ENCODE assay signal across 17 cellular contexts in genomic region chr13:35697281-35697680, GRCh38.
DNase-seq lines count a peak whose midpoint lies in the region; ATAC-seq, FAIRE-seq and TF ChIP-seq lines count a peak whose summit lies in the region.
"Had no signal": no experiment of that assay in that cellular context is flagged by ENCODE, and none has a peak within 500 bp of the region (broad histone marks: within the 10 kb centered on the region; RNA-seq: fewer than 3 reads in every experiment).

No MANE protein-coding gene starts in this region.

- no peak for TF ChIP-seq POLR2A in H1 (IDR thresholded peaks at IDR 0.05; ENCODE audit: control extremely low read depth in 1 of 2, low read depth in 2 of 2, low read length in 2 of 2)

- peak overlapping the region; percentile 29; the same call in 1 of the 2 replicates for H2BK12ac ChIP-seq in H1 (ENCODE audit: low read depth, low read length)
- H2BK12ac ChIP-seq in neuronal stem cell (ENCODE audit: low read length): no peak overlapping the region

- H3K27me3 ChIP-seq in GM23248 (replicated peaks; ENCODE audit: insufficient read depth) (no peaks in the 10 kb centered on the region), H1 (replicated peaks in 1 of 4; ENCODE audit: control insufficient read depth in 3 of 4, extremely low read depth in 1 of 4, insufficient read depth in 3 of 4, low read length in 3 of 4) (peaks cover 0 to 2% (median 0%) of the 10 kb centered on the region in 4 experiments; a peak in 1 of 7 replicates), neuronal stem cell (ENCODE audit: control insufficient read depth in 3 of 3, insufficient read depth in 3 of 3, low read depth in 1 of 3, low read length in 3 of 3) (no peaks in the 10 kb centered on the region)
- H3K27me3 ChIP-seq: BLaER1 had no signal

- H3K36me3 Mint-ChIP-seq in immature natural killer cell: no peaks in the 10 kb centered on the region

- H3K23me2 ChIP-seq in H1 (ENCODE audit: low read depth, low read length): no peaks in the 10 kb centered on the region

- H4K8ac ChIP-seq in H1 (ENCODE audit: extremely low read depth, insufficient read depth, low read length): no peak overlapping the region
- H4K8ac ChIP-seq in neuronal stem cell (ENCODE audit: low read depth, low read length): no peak overlapping the region

- DNase-seq in EH (ENCODE audit: low read depth) (peak; percentile 54), GM23248 (peak; percentile 44), H1 (ENCODE audit: low read depth in 1 of 2, low spot score in 2 of 2) (no peak), neuronal stem cell (ENCODE audit: low spot score) (no peak), immature natural killer cell (no peak), MV-4-11 (lab: John Stamatoyannopoulos, UW) (no peak)
- DNase-seq: KBM-7, NCI-H1092 treated with DMSO at 0.1 percent for 48 hours, NCI-H1694, NCI-H446, NCI-H748 treated with DMSO at 0.1 percent for 48 hours, PC-9, SK-N-SH had no signal

- H2BK20ac ChIP-seq in H1 (ENCODE audit: low read length): no peak overlapping the region

- no peak overlapping the region for H3K4me3 Mint-ChIP-seq in immature natural killer cell

- 0 out of 2 replicates have a peak overlapping the region, but pooled peaks have one; percentile 5 for H3K18ac ChIP-seq in H1 (ENCODE audit: extremely low read depth, low read length)
- H3K18ac ChIP-seq in neuronal stem cell (ENCODE audit: low read length): peak overlapping the region; percentile 22

- no peak for TF ChIP-seq CTCF in H1 (IDR thresholded peaks at IDR 0.05; ENCODE audit: control extremely low read depth in 1 of 3, insufficient read depth in 1 of 3, low read depth in 1 of 3, low read length in 3 of 3)

- H3K4me1 ChIP-seq in GM23248 (ENCODE audit: insufficient read depth) (peaks cover 43% of the 10 kb centered on the region), H1 (replicated peaks in 1 of 4; ENCODE audit: control insufficient read depth in 3 of 4, insufficient read depth in 4 of 4, low read length in 3 of 4) (peaks cover 0 to 10% (median 5%) of the 10 kb centered on the region in 4 experiments; a peak in 5 of 7 replicates), neuronal stem cell (ENCODE audit: control insufficient read depth in 2 of 2, insufficient read depth in 1 of 2, low read depth in 1 of 2, low read length in 2 of 2) (peaks cover 7 to 10% of the 10 kb centered on the region in 2 donors)
- H3K4me1 ChIP-seq: BLaER1 had no signal

- H3K23ac ChIP-seq in H1 (ENCODE audit: insufficient read length) (no peak overlapping the region), neuronal stem cell (ENCODE audit: low read depth, low read length, poor library complexity) (no peak overlapping the region)

- POLR2A ChIA-PET in H1 (lab: Charles Lee; ENCODE audit: partially characterized antibody): no interaction called here

- H3K36me3 ChIP-seq in GM23248 (ENCODE audit: low read depth) (no peaks in the 10 kb centered on the region), H1 (ENCODE audit: control insufficient read depth in 2 of 4, insufficient read depth in 4 of 4, low read length in 3 of 4) (no peaks in the 10 kb centered on the region), neuronal stem cell (replicated peaks in 1 of 2; ENCODE audit: control insufficient read depth in 2 of 2, insufficient read depth in 2 of 2, low read length in 2 of 2) (no peaks in the 10 kb centered on the region)
- H3K36me3 ChIP-seq: BLaER1 had no signal

- peaks cover 42% of the 10 kb centered on the region for H3F3A ChIP-seq in GM23248 (ENCODE audit: insufficient read depth)

- H3K9ac ChIP-seq in GM23248: no peak overlapping the region
- no peak overlapping the region for H3K9ac ChIP-seq in H1 (replicated peaks in 1 of 4; ENCODE audit: extremely low read depth in 1 of 4, low read depth in 3 of 4, low read length in 3 of 4)
- H3K9ac ChIP-seq in neuronal stem cell (ENCODE audit: low read depth, low read length, poor library complexity): no peak overlapping the region
- H3K9ac ChIP-seq: BLaER1, SK-N-SH had no signal

- H2AK5ac ChIP-seq in H1 (ENCODE audit: low read depth, low read length) (no peak overlapping the region), neuronal stem cell (ENCODE audit: low read depth, low read length) (no peak overlapping the region)

- H3K9me2 ChIP-seq in GM23248 (ENCODE audit: insufficient read depth): no peaks in the 10 kb centered on the region
- H3K9me2 ChIP-seq: SK-N-SH had no signal

- H2BK120ac ChIP-seq in H1 (replicated peaks; ENCODE audit: low read depth, low read length) (no peak overlapping the region), neuronal stem cell (ENCODE audit: low read depth, low read length) (no peak overlapping the region)

- TF ChIP-seq RAD21 in H1 (IDR thresholded peaks at IDR 0.05 in 1 of 2, conservative IDR thresholded peaks at IDR 0.05 in 1 of 2; ENCODE audit: low read depth in 2 of 2, low read length in 2 of 2): no peak

- WGBS in GM23248 (ENCODE audit: low coverage in 1 of 2, low lambda C conversion rate in 2 of 2, missing lambda C conversion rate in 2 of 2), 2 experiments: 59 to 73% methylated on average over 7 of the region's 7 CpGs
- WGBS in H1 (ENCODE audit: extremely low coverage in 1 of 2, insufficient coverage in 1 of 2, insufficient read length in 1 of 2, insufficient replicate concordance in 2 of 2, low coverage in 1 of 2, low lambda C conversion rate in 2 of 2, missing lambda C conversion rate in 1 of 2), 2 experiments: 66% methylated on average over 7 of the region's 7 CpGs; no CpG with 5 or more reads in 1 of the 2 experiments
- WGBS in neuronal stem cell (ENCODE audit: extremely low coverage in 2 of 2, insufficient read length in 2 of 2, insufficient replicate concordance in 1 of 2), 2 donors: no CpG with 5 or more reads among the region's 7 CpGs

- H3K4me3 ChIP-seq in GM23248 (no peak overlapping the region), H1 (ENCODE audit: extremely low read depth in 1 of 4, insufficient read depth in 2 of 4, low read depth in 3 of 4, low read length in 4 of 4) (no peak overlapping the region), neuronal stem cell (ENCODE audit: low read length in 2 of 2) (no peak overlapping the region)
- H3K4me3 ChIP-seq: BLaER1, PC-9 had no signal

- in situ Hi-C loops in GM23248 (cut with MboI): no loop called here

- H3K4me2 ChIP-seq in GM23248 (ENCODE audit: unreplicated experiment): no peak overlapping the region
- H3K4me2 ChIP-seq in H1 (ENCODE audit: insufficient read depth in 1 of 2, low read depth in 2 of 2, low read length in 2 of 2): peak overlapping the region in 1 of 2 experiments; percentile 26; a peak in 1 of 4 replicates
- no peak overlapping the region for H3K4me2 ChIP-seq in neuronal stem cell (ENCODE audit: insufficient read depth, low read length, poor library complexity, severe bottlenecking)
- H3K4me2 ChIP-seq: BLaER1, PC-9, SK-N-SH had no signal

- H4K91ac ChIP-seq in H1 (replicated peaks; ENCODE audit: insufficient read length, low read length) (no peak overlapping the region), neuronal stem cell (ENCODE audit: low read depth, low read length, poor library complexity) (no peak overlapping the region)

- H3K4ac ChIP-seq in H1 (replicated peaks; ENCODE audit: insufficient read length, low read depth, low read length) (no peak overlapping the region), neuronal stem cell (ENCODE audit: low read length) (no peak overlapping the region)

- no peak overlapping the region for H3K56ac ChIP-seq in H1 (replicated peaks; ENCODE audit: insufficient read length, low read depth, low read length)

- H3K9me3 Mint-ChIP-seq in immature natural killer cell: peaks cover 0 to 2% (median 0%) of the 10 kb centered on the region in 6 donors

- H3K27me3 Mint-ChIP-seq in immature natural killer cell (ENCODE audit: low read depth in 3 of 3): peaks cover 0 to 4% (median 4%) of the 10 kb centered on the region in 3 donors

- H2BK5ac ChIP-seq in H1 (ENCODE audit: low read depth, low read length) (no peak overlapping the region), neuronal stem cell (ENCODE audit: low read length) (peak overlapping the region; percentile 43)

- H3K27ac ChIP-seq in GM23248 (no peak overlapping the region), H1 (ENCODE audit: low read depth, low read length) (no peak overlapping the region), neuronal stem cell (replicated peaks; ENCODE audit: low read length) (no peak overlapping the region)
- H3K27ac ChIP-seq: BLaER1, PC-9 had no signal

- H2BK15ac ChIP-seq in H1 (ENCODE audit: low read length) (no peak overlapping the region), neuronal stem cell (ENCODE audit: low read length) (no peak overlapping the region)

- H3K79me2 ChIP-seq in GM23248 (ENCODE audit: insufficient read depth) (no peaks in the 10 kb centered on the region), H1 (ENCODE audit: control insufficient read depth in 1 of 2, insufficient read depth in 2 of 2, low read length in 2 of 2) (no peaks in the 10 kb centered on the region)

- no peak for FAIRE-seq in H1 (lab: Jason Lieb, UNC)
- FAIRE-seq: GM12891, HTR-8/SVneo had no signal

- H3K9me3 ChIP-seq in GM23248 (ENCODE audit: low read depth): no peaks in the 10 kb centered on the region
- no peaks in the 10 kb centered on the region for H3K9me3 ChIP-seq in H1 (ENCODE audit: insufficient read depth in 2 of 2, low read depth in 1 of 2, low read length in 1 of 2)
- peaks cover 0 to 1% of the 10 kb centered on the region in 2 donors for H3K9me3 ChIP-seq in neuronal stem cell (replicated peaks in 1 of 2; ENCODE audit: control insufficient read depth in 2 of 2, insufficient read depth in 1 of 2, low read depth in 1 of 2, low read length in 2 of 2)
- H3K9me3 ChIP-seq: BLaER1, SK-N-SH had no signal

- H2AFZ ChIP-seq in GM23248 (no peak overlapping the region), H1 (ENCODE audit: low read length) (peak overlapping the region; percentile 87; the same call in 1 of the 2 replicates), neuronal stem cell (ENCODE audit: low read length) (peak overlapping the region; percentile 84)
- H2AFZ ChIP-seq: PC-9 had no signal

- H3K14ac ChIP-seq in H1 (ENCODE audit: insufficient read length) (no peak overlapping the region), neuronal stem cell (ENCODE audit: low read length) (no peak overlapping the region)

- CTCF ChIA-PET in H1 (lab: Charles Lee; ENCODE audit: partially characterized antibody): interaction anchor here (0.8 to 2.3 kb wide), 4 partner anchors 18 to 65 kb away, joined by 4 to 7 read pairs (median 6); no protein-coding TSS in a partner anchor

- H4K5ac ChIP-seq in H1 (ENCODE audit: insufficient read length, low read depth, low read length): no peak overlapping the region

- no peak overlapping the region for H3K27ac Mint-ChIP-seq in immature natural killer cell

- no peaks in the 10 kb centered on the region for H3K4me1 Mint-ChIP-seq in immature natural killer cell

- H3K79me1 ChIP-seq in H1 (ENCODE audit: low read depth, low read length): no peaks in the 10 kb centered on the region
- H3K79me1 ChIP-seq in neuronal stem cell (ENCODE audit: low read depth, low read length): peaks cover 1% of the 10 kb centered on the region

- ATAC-seq in HG03520 (IDR thresholded peaks at IDR 0.05; ENCODE audit: unreplicated experiment): no peak

- no peaks in the 10 kb centered on the region for H4K20me1 ChIP-seq in GM23248 (ENCODE audit: insufficient read depth)
- no peaks in the 10 kb centered on the region for H4K20me1 ChIP-seq in H1 (replicated peaks in 1 of 2; ENCODE audit: control insufficient read depth in 1 of 2, insufficient read depth in 2 of 2, low read length in 2 of 2)
- H4K20me1 ChIP-seq: BLaER1 had no signal

- no peak for TF ChIP-seq EP300 in H1 (IDR thresholded peaks at IDR 0.05; ENCODE audit: borderline replicate concordance in 1 of 2, low read depth in 2 of 2, low read length in 2 of 2)

Comparison
In these comparisons a context has a peak if more than half of its experiments do, and no peak if none do; other contexts are left out.
1. DNase-seq: peak in EH (single experiment) and GM23248 (single experiment); none in H1 (0 of 2), neuronal stem cell (single experiment), immature natural killer cell (0 of 3) and MV-4-11 (single experiment).